Comparison of ENCODE assay signal across 1 cellular context in the genomic region with DNA sequence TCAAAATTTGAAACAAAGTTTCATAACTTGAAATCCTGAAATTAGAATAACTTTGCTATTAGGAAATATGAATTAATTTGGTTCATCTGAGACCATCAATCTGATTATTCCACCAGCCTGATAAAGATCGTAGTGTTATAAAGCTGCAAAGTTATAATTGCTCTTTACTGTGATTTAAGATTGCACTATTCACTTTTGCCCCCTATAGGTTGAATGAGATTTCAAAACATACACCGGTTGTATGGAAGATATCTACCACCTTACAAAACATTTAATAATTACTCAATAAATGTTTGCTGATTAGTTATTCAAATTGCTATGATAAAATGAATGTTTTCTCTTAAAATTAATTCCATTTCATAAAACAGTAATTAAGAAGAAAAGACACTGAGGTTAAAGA.
TF ChIP-seq lines count a peak whose summit lies in the region.

No MANE protein-coding gene starts in this region.

TF ChIP-seq in WTC11, 78 proteins besides CTCF, POLR2A, EP300 and RAD21 (continued from another document):
- no peak for TF ChIP-seq FOXK1 (CRISPR knock-in tag; IDR thresholded peaks at IDR 0.05)
